20 cellular contexts compared by ENCODE assay signal in the genomic region with DNA sequence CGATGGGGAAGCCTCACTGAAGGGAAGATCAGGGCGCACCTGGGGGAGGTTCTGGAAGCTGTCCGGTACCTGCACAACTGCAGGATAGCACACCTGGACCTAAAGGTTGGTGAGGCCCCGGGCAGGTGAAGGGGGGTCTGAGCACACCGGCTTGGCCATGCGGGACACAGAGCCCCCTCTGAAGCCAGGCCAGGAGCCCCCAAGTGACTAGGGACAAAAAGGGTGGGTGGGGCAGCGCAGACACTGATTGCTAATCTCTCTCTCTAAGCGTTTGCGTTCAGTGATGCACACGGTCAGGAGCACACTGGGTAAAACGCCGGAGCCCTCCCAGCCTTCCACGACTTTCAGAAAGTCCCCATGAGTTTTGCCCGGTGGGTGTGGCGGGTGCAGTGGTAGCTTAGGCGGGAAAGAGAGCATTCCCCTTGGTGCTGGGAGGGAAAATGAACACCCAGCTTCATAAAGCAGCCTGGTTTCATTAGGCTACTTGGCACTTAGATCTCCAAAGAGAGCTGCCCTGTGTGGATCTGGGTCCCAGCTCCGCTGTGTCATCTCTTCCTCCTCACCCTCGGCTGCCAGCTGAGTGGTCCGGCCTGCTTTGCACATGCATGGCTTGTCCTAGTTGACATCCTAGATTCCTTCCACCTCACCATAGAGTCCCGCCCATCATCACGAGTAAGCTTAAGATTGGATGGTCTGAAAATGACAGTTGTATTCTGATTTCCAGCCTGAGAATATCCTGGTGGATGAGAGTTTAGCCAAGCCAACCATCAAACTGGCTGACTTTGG.
DNase-seq lines count a peak whose midpoint lies in the region; ATAC-seq and TF ChIP-seq lines count a peak whose summit lies in the region.
"Had no signal": no experiment of that assay in that cellular context is flagged by ENCODE, and none has a peak within 500 bp of the region (broad histone marks: within the 10 kb centered on the region; RNA-seq: fewer than 3 reads in every experiment).

No MANE protein-coding gene starts in this region.

- no peak overlapping the region for H3K4me3 ChIP-seq in mammary epithelial cell (replicated peaks in 1 of 3; ENCODE audit: insufficient read depth in 1 of 3, low read depth in 2 of 3, low read length in 3 of 3)
- H3K4me3 ChIP-seq: A549; BLaER1 treated with 17β-estradiol and CSF1 and Interleukin-3, amounts not matched to agents 10 nM and 100 nM; HAP-1; MG63; SK-N-MC had no signal

- dilution Hi-C loops in mammary epithelial cell (cut with HindIII; ENCODE audit: low sequenced_read_pairs) = no loop called here

- no peak overlapping the region for H2AFZ ChIP-seq in mammary epithelial cell (ENCODE audit: low read depth, low read length)

- H3K4me3 Mint-ChIP-seq in HFFc6 (peak overlapping the region; percentile 38; the same call in 1 of the 2 replicates), chondrocyte (ENCODE audit: unreplicated experiment) (no peak overlapping the region), osteocyte (ENCODE audit: unreplicated experiment) (no peak overlapping the region)
- H3K4me3 Mint-ChIP-seq: CD8-positive, alpha-beta memory T cell had no signal

- H3K9me3 Mint-ChIP-seq in HFFc6 (peaks cover 4% of the 10 kb centered on the region; the same call in 1 of the 2 replicates), chondrocyte (ENCODE audit: low read depth) (no peaks in the 10 kb centered on the region), osteocyte (ENCODE audit: unreplicated experiment) (no peaks in the 10 kb centered on the region)
- H3K9me3 Mint-ChIP-seq: CD8-positive, alpha-beta memory T cell had no signal

- in situ Hi-C loops in GM13976 (cut with MboI; ENCODE audit: low sequenced_read_pairs, unreplicated experiment) (no loop called here), mammary epithelial cell (cut with MboI; ENCODE audit: low sequenced_read_pairs in 2 of 2) (no loop called here)

- no peak overlapping the region for H3K27ac ChIP-seq in mammary epithelial cell (ENCODE audit: insufficient read depth, low read depth, low read length)
- H3K27ac ChIP-seq: A549; BLaER1 treated with 17β-estradiol and CSF1 and Interleukin-3, amounts not matched to agents 10 nM and 100 nM; SK-N-MC had no signal

- H3K27ac Mint-ChIP-seq in HFFc6 (peak overlapping the region; percentile 25; the same call in 1 of the 2 replicates), chondrocyte (ENCODE audit: unreplicated experiment) (peak overlapping the region; percentile 29), osteocyte (ENCODE audit: unreplicated experiment) (peak overlapping the region; percentile 37)
- H3K27ac Mint-ChIP-seq: CD8-positive, alpha-beta memory T cell had no signal

- no peaks in the 10 kb centered on the region for H3K27me3 ChIP-seq in mammary epithelial cell (ENCODE audit: insufficient read depth, low read length)
- H3K27me3 ChIP-seq: BLaER1 treated with 17β-estradiol and CSF1 and Interleukin-3, amounts not matched to agents 10 nM and 100 nM; MG63 had no signal

- BruUV-seq in mammary epithelial cell (replicated peaks; lab: Mats Ljungman, UMichigan) = no TSS peak

- no peaks in the 10 kb centered on the region for H3K9me3 ChIP-seq in mammary epithelial cell (replicated peaks; ENCODE audit: insufficient read depth, low read length)
- H3K9me3 ChIP-seq: A549; BLaER1 treated with 17β-estradiol and CSF1 and Interleukin-3, amounts not matched to agents 10 nM and 100 nM; HAP-1; MG63 had no signal

- CTCF ChIA-PET in mammary epithelial cell (lab: Charles Lee; ENCODE audit: low non-redundant PET) = no interaction called here

- H4K20me1 ChIP-seq in mammary epithelial cell (ENCODE audit: insufficient read depth, low read length) = peaks cover 1% of the 10 kb centered on the region

- H3K4me1 Mint-ChIP-seq in HFFc6 (ENCODE audit: low read depth) = peaks cover 5% of the 10 kb centered on the region; the same call in 1 of the 2 replicates
- peaks cover 3% of the 10 kb centered on the region for H3K4me1 Mint-ChIP-seq in chondrocyte (ENCODE audit: low read depth)
- peaks cover 2% of the 10 kb centered on the region for H3K4me1 Mint-ChIP-seq in osteocyte (ENCODE audit: unreplicated experiment)
- H3K4me1 Mint-ChIP-seq: CD8-positive, alpha-beta memory T cell had no signal

- TF ChIP-seq CTCF in GM13976 (IDR thresholded peaks at IDR 0.05; ENCODE audit: borderline replicate concordance, control extremely low read depth, extremely low read depth, insufficient read depth, missing control alignments) (no peak), HFFc6 (IDR thresholded peaks at IDR 0.05) (no peak), chondrocyte (IDR thresholded peaks at IDR 0.05) (no peak), osteocyte (IDR thresholded peaks at IDR 0.05) (no peak), mammary epithelial cell (conservative IDR thresholded peaks at IDR 0.05 in 1 of 2, IDR thresholded peaks at IDR 0.05 in 1 of 2; ENCODE audit: extremely low read depth in 1 of 2, insufficient read depth in 1 of 2, low read depth in 1 of 2, low read length in 2 of 2) (no peak)

- no peaks in the 10 kb centered on the region for H3K79me2 ChIP-seq in mammary epithelial cell (ENCODE audit: insufficient read depth, low read length)

- DNase-seq in GM13976 (ENCODE audit: low spot score) = peak; percentile 25
- no peak for DNase-seq in HFFc6
- DNase-seq in chondrocyte (ENCODE audit: low spot score) = peak; percentile 68
- DNase-seq in osteocyte (ENCODE audit: extremely low spot score, unreplicated experiment) = no peak
- DNase-seq in NCI-H82 (lab: John Stamatoyannopoulos, UW) = no peak
- no peak for DNase-seq in mammary epithelial cell
- DNase-seq: CD8-positive, alpha-beta memory T cell; DMS79; Kasumi-1; MG63; NCI-H1105; NCI-H2081; NCI-H748 treated with DMSO at 0.1 percent for 48 hours; OCI-M1; SHP77 had no signal

- H3K36me3 Mint-ChIP-seq in HFFc6 (ENCODE audit: low read depth) (peaks cover 41% of the 10 kb centered on the region), chondrocyte (ENCODE audit: low read depth) (peaks cover 33% of the 10 kb centered on the region), osteocyte (ENCODE audit: unreplicated experiment) (peaks cover 35% of the 10 kb centered on the region)
- H3K36me3 Mint-ChIP-seq: CD8-positive, alpha-beta memory T cell had no signal

- H3K4me1 ChIP-seq in mammary epithelial cell (ENCODE audit: insufficient read depth, low read length) = no peaks in the 10 kb centered on the region
- H3K4me1 ChIP-seq: A549; BLaER1 treated with 17β-estradiol and CSF1 and Interleukin-3, amounts not matched to agents 10 nM and 100 nM; HAP-1 had no signal

- H3K36me3 ChIP-seq in mammary epithelial cell (ENCODE audit: insufficient read depth, low read length) = peaks cover 21% of the 10 kb centered on the region
- H3K36me3 ChIP-seq: HAP-1 had no signal

- H3K9ac ChIP-seq in mammary epithelial cell (ENCODE audit: insufficient read depth, low read length) = no peak overlapping the region
- H3K9ac ChIP-seq: BLaER1 treated with 17β-estradiol and CSF1 and Interleukin-3, amounts not matched to agents 10 nM and 100 nM had no signal

- intact Hi-C loops in mammary epithelial cell (cut with micrococcal nuclease) = loop anchor here (10.0 kb wide), 1 partner anchor 137 kb away; no protein-coding TSS in a partner anchor

- H3K27me3 Mint-ChIP-seq in HFFc6 (ENCODE audit: insufficient read depth) (peaks cover 58% of the 10 kb centered on the region), chondrocyte (ENCODE audit: low read depth) (no peaks in the 10 kb centered on the region), osteocyte (ENCODE audit: unreplicated experiment) (no peaks in the 10 kb centered on the region)
- H3K27me3 Mint-ChIP-seq: CD8-positive, alpha-beta memory T cell had no signal

- no peak overlapping the region for H3K4me2 ChIP-seq in mammary epithelial cell (ENCODE audit: insufficient read depth, low read depth, low read length)
- H3K4me2 ChIP-seq: A549; BLaER1 treated with 17β-estradiol and CSF1 and Interleukin-3, amounts not matched to agents 10 nM and 100 nM had no signal

- 91% methylated on average over 8 of the region's 21 CpGs for WGBS in mammary epithelial cell (ENCODE audit: low coverage, missing lambda C conversion rate)

- no peak for ATAC-seq in HG02763 (IDR thresholded peaks at IDR 0.05; ENCODE audit: unreplicated experiment)

Comparison
In these comparisons a context has a peak if more than half of its experiments do, and no peak if none do; other contexts are left out.
1. DNase-seq: peak in GM13976 (single experiment) and chondrocyte (single experiment); none in HFFc6 (single experiment), osteocyte (single experiment), NCI-H82 (single experiment) and mammary epithelial cell (single experiment).
2. Peak in every context shown above with its lines, with median percentiles within 50 percentile points of each other: H3K27ac Mint-ChIP-seq.